Comparison of ENCODE assay signal across 9 cellular contexts in the genomic region with DNA sequence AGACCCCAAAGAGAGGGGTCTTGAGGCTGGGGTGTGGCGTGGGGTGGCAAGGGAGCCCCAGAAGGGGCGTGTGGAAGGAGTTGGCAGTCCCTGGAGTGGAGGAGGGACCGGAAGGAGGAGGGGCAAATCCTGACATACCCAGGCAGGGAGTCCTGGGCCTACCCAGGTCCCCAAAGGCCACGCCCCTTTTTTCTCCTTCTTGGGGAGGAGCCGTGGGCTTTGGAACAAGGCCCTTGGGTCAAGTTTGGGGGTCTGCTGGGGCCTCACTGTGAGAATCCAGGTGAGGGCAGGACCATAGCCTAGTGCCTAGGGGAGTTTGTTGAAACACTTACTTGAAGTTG. TPM values are rescaled to one million over a fixed set of nuclear protein-coding genes. Genes with fewer than 3 reads are reported as not detected.
DNase-seq lines count a peak whose midpoint lies in the region; ATAC-seq, FAIRE-seq and TF ChIP-seq lines count a peak whose summit lies in the region.
"Had no signal": no experiment of that assay in that cellular context is flagged by ENCODE, and none has a peak within 500 bp of the region (broad histone marks: within the 10 kb centered on the region; RNA-seq: fewer than 3 reads in every experiment).

No MANE protein-coding gene starts in this region.

- H3K9me3 ChIP-seq in iPS-15b (ENCODE audit: control insufficient read depth, insufficient read depth, low read length) (no peaks in the 10 kb centered on the region), skeletal muscle tissue (ENCODE audit: control insufficient read depth in 3 of 3, low read length in 3 of 3) (no peaks in the 10 kb centered on the region)

- no peak for FAIRE-seq in urothelium cell line (lab: Jason Lieb, UNC)

- H3K4me3 ChIP-seq in iPS-15b (ENCODE audit: low read depth, low read length) = peak overlapping the region; percentile 50
- H3K4me3 ChIP-seq in skeletal muscle tissue (ENCODE audit: low read length in 3 of 3) = peak overlapping the region; percentile 74 to 85 (median 84)

- peaks cover 7% of the 10 kb centered on the region for H3K4me1 ChIP-seq in iPS-15b (ENCODE audit: control insufficient read depth, insufficient read depth, low read length)
- peaks cover 62 to 72% (median 67%) of the 10 kb centered on the region in 3 donors for H3K4me1 ChIP-seq in skeletal muscle tissue (ENCODE audit: control insufficient read depth in 3 of 3, insufficient read depth in 3 of 3, low read length in 3 of 3)

- H3K27ac ChIP-seq in VCaP = peak overlapping the region; percentile 84
- peak overlapping the region; percentile 97 for H3K27ac ChIP-seq in skeletal muscle tissue (ENCODE audit: low read depth, low read length)

- H3K36me3 ChIP-seq in iPS-15b (ENCODE audit: control insufficient read depth, insufficient read depth, low read length) = no peaks in the 10 kb centered on the region
- H3K36me3 ChIP-seq in skeletal muscle tissue (ENCODE audit: control insufficient read depth in 3 of 3, insufficient read depth in 3 of 3, low read length in 3 of 3) = no peaks in the 10 kb centered on the region

- ATAC-seq in HG03108 (IDR thresholded peaks at IDR 0.05; ENCODE audit: unreplicated experiment) = no peak

- DNase-seq in GM03348 (ENCODE audit: low spot score) (peak; percentile 86), urothelium cell line (ENCODE audit: low spot score) (no peak)
- DNase-seq in stimulated activated CD4-positive, alpha-beta T cell treated with anti-CD3 and anti-CD28 coated beads, Interleukin-12 subunit alpha, Interleukin-12 subunit beta, amount 100 ng/mL, for 4 hours = no peak
- DNase-seq in activated CD4-positive, CD25-positive, alpha-beta regulatory T cell treated with anti-CD3 and anti-CD28 coated beads, Interleukin-2, amount 50 U/mL, for 72 hours = no peak

- H3K9ac ChIP-seq in iPS-15b (ENCODE audit: low read depth, low read length) = no peak overlapping the region
- H3K9ac ChIP-seq in skeletal muscle tissue (ENCODE audit: low read depth in 1 of 3, low read length in 3 of 3) = peak overlapping the region; percentile 80 to 97 (median 85)

- peaks cover 83% of the 10 kb centered on the region for H3K27me3 ChIP-seq in iPS-15b (ENCODE audit: control insufficient read depth, insufficient read depth, low read length)
- H3K27me3 ChIP-seq in skeletal muscle tissue (ENCODE audit: control insufficient read depth in 3 of 3, insufficient read depth in 3 of 3, low read length in 3 of 3) = peaks cover 0 to 7% (median 0%) of the 10 kb centered on the region in 3 donors

- no peak for TF ChIP-seq CTCF in VCaP (conservative IDR thresholded peaks at IDR 0.05)

RNA-seq across cellular contexts. Expression of gene SMARCD3, which starts 1.2 kb away (rescaled TPM):
- total RNA-seq in skeletal muscle tissue = 101 TPM

RNA-seq across cellular contexts. Expression of gene CHPF2, which starts 17.4 kb away (rescaled TPM):
- total RNA-seq in skeletal muscle tissue = 16.2 TPM

RNA-seq across cellular contexts. Expression of gene ABCF2, which starts 22.7 kb away (rescaled TPM):
- 20.9 TPM for total RNA-seq in skeletal muscle tissue

RNA-seq across cellular contexts. Expression of gene H2BK1, which starts 39.4 kb away (rescaled TPM):
- not detected for total RNA-seq in skeletal muscle tissue
- total RNA-seq: epithelial cell of proximal tubule had no signal
